In genomic region chr7:108254259-108254658, GRCh38 we compare ENCODE assay signal across 13 cellular contexts.
DNase-seq lines count a peak whose midpoint lies in the region; TF ChIP-seq lines count a peak whose summit lies in the region.
"Had no signal": no experiment of that assay in that cellular context is flagged by ENCODE, and none has a peak within 500 bp of the region (broad histone marks: within the 10 kb centered on the region; RNA-seq: fewer than 3 reads in every experiment).

No MANE protein-coding gene starts in this region.

- no peaks in the 10 kb centered on the region for H3K27me3 ChIP-seq in brain microvascular endothelial cell (replicated peaks)

- in situ Hi-C loops in brain microvascular endothelial cell (cut with HindIII; ENCODE audit: low pct_ligation_motif_present, low sequenced_read_pairs), result no loop called here

- DNase-seq in NCI-H2171 treated with DMSO at 0.1 percent for 48 hours (lab: John Stamatoyannopoulos, UW) (peak; percentile 33), NCI-H2171 (lab: John Stamatoyannopoulos, UW) (no peak), NCI-H2196 treated with DMSO at 0.1 percent for 48 hours (lab: John Stamatoyannopoulos, UW; ENCODE audit: unreplicated experiment) (peak; percentile 29), fibroblast of pulmonary artery (ENCODE audit: low read depth) (peak; percentile 27), brain microvascular endothelial cell (no peak)
- no peak for DNase-seq in central memory CD4-positive, alpha-beta T cell
- DNase-seq in stimulated activated CD4-positive, alpha-beta T cell treated with anti-CD3 and anti-CD28 coated beads, Interleukin-2, amount 100 ng/mL, for 48 hours, result no peak
- DNase-seq: 8988T; C1 segment of cervical spinal cord; CD4-positive, alpha-beta T cell; DND-41; GDM1 had no signal

- H3K4me3 ChIP-seq in fibroblast of pulmonary artery (replicated peaks; ENCODE audit: low read depth, low read length) (no peak overlapping the region), brain microvascular endothelial cell (ENCODE audit: low read depth, low read length) (no peak overlapping the region)
- H3K4me3 ChIP-seq: HAP-1 had no signal

- H3K27ac ChIP-seq in brain microvascular endothelial cell, result no peak overlapping the region

- H3K36me3 ChIP-seq in brain microvascular endothelial cell (replicated peaks), result no peaks in the 10 kb centered on the region
- H3K36me3 ChIP-seq: HAP-1 had no signal

- TF ChIP-seq CTCF in fibroblast of pulmonary artery (IDR thresholded peaks at IDR 0.05; ENCODE audit: low read length, missing control alignments) (no peak), brain microvascular endothelial cell (IDR thresholded peaks at IDR 0.05; ENCODE audit: low read depth, low read length, missing control alignments) (no peak)

Comparison
In these comparisons a context has a peak if more than half of its experiments do, and no peak if none do; other contexts are left out.
1. DNase-seq: peak in NCI-H2171 treated with DMSO at 0.1 percent for 48 hours (single experiment), NCI-H2196 treated with DMSO at 0.1 percent for 48 hours (single experiment) and fibroblast of pulmonary artery (single experiment); none in NCI-H2171 (single experiment), brain microvascular endothelial cell (single experiment), central memory CD4-positive, alpha-beta T cell (single experiment) and stimulated activated CD4-positive, alpha-beta T cell treated with anti-CD3 and anti-CD28 coated beads, Interleukin-2, amount 100 ng/mL, for 48 hours (0 of 2).